8 cellular contexts compared by ENCODE assay signal in the genomic region with DNA sequence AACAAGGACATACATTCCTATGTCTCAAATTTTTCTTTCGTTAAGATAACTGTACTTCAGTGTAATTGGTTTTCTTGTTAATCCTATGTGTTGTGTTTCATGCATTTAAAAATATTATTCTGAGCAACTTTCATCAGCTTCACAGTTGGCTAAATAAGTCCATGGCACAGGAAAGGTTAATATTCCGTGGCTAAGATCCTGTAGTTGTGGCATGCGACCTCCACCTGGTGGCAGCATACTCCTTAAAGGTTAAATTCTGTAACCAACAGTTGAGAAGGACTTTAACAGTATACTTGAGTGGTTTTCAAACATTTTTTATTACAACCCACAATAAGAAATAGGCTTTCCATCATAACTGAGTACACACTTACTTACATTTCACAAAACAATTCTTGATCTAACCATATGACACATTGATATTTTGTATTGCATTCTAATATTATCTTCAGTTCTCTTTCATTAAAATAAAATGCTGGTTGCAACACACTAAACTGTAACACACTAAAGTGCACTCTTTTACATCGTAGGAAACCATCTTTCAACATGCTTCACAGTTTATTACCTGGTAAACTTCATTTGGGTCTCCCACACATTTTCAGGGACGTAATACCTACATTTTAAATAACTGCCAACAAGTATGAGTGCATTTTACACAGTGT.
DNase-seq lines count a peak whose midpoint lies in the region; ATAC-seq, FAIRE-seq and TF ChIP-seq lines count a peak whose summit lies in the region.

No MANE protein-coding gene starts in this region.

- TF ChIP-seq CTCF in GM10266 (IDR thresholded peaks at IDR 0.05; ENCODE audit: control insufficient read depth, insufficient read depth, low read depth, missing control alignments): peak; percentile 84

- ATAC-seq in HG03159 (IDR thresholded peaks at IDR 0.05; ENCODE audit: unreplicated experiment): peak; percentile 72

- no peak for DNase-seq in GM10266 (ENCODE audit: extremely low spot score)
- DNase-seq in NCI-H510A (lab: John Stamatoyannopoulos, UW): peak; percentile 59
- peak; percentile 26 for DNase-seq in activated CD8-positive, alpha-beta memory T cell treated with anti-CD3 and anti-CD28 coated beads, Interleukin-2, amount 50 U/mL, for 4 hours
- peak; percentile 49 for DNase-seq in globus pallidus (ENCODE audit: low spot score)
- DNase-seq in posterior cingulate gyrus: peak in 7 of 10 donors; percentile 51 to 89 (median 56)
- no peak for DNase-seq in NCI-H226

- intact Hi-C loops in posterior cingulate gyrus (cut with DNase I): loop anchor here (2.0 to 5.0 kb wide), 2 partner anchors 721 to 989 kb away; no protein-coding TSS in a partner anchor

- FAIRE-seq in A204.1 (lab: Jason Lieb, UNC): peak; percentile 86

Comparison
In these comparisons a context has a peak if more than half of its experiments do, and no peak if none do; other contexts are left out.
1. DNase-seq: peak in NCI-H510A (single experiment), activated CD8-positive, alpha-beta memory T cell treated with anti-CD3 and anti-CD28 coated beads, Interleukin-2, amount 50 U/mL, for 4 hours (single experiment), globus pallidus (single experiment) and posterior cingulate gyrus (7 of 10); none in GM10266 (single experiment) and NCI-H226 (single experiment).